In the genomic region with DNA sequence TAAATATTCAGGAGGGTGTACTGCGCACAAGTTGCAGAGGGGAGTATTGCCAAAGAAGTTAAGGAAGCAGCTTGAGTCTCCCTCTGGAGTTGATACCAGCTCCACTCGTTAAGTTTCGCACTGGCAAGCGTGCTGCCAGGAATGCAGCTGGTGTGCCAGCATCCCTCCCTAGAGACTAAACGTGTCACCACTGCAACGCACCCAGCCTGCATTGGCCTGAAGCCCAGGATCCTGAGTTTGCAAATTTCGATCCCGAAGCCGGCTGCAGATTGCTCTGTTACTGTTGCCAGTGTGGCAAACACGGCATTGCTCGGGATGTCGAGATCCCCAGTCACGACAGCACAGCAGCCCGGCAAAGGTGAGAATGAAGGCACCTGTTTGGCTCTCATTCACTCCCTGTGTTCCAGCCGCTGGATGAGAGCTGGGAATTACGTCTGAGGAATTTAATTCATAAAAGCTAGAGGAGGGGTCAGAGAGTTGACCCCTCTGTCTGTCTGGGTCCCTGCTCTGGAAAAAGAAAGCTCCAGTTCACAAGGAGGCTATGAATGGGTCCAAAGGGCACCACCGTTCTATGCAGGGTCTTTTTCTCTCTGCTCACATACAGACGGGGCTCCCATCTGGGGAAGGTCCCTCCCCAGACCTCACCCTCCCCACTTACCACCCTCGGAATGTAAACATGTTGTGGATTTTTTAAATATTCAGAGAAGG, we compare ENCODE assay signal across 8 cellular contexts.
DNase-seq lines count a peak whose midpoint lies in the region; ATAC-seq, FAIRE-seq and TF ChIP-seq lines count a peak whose summit lies in the region.

No MANE protein-coding gene starts in this region.

- H3K36me3 ChIP-seq in ACC112 (ENCODE audit: insufficient read depth, low read length) (peaks cover 34% of the 10 kb centered on the region), keratinocyte (ENCODE audit: control insufficient read depth in 2 of 2, extremely low read depth in 1 of 2, insufficient read depth in 2 of 2, low read length in 2 of 2) (peaks cover 3 to 11% of the 10 kb centered on the region in 2 experiments), stomach smooth muscle (ENCODE audit: control insufficient read depth in 2 of 2, insufficient read depth in 2 of 2, low read length in 2 of 2) (peaks cover 3 to 4% of the 10 kb centered on the region in 2 donors)

- peaks cover 13% of the 10 kb centered on the region for H3K36me3 Mint-ChIP-seq in brain

- H3K27ac Mint-ChIP-seq in brain, result peak overlapping the region; percentile 3 to 84 (median 39)

- in situ Hi-C loops in GM13977 (cut with MboI; ENCODE audit: low pct_unique_long_range_greater_than_20kb, low sequenced_read_pairs, unreplicated experiment), result no loop called here

- H3K4me1 ChIP-seq in ACC112 (ENCODE audit: control insufficient read depth, insufficient read depth, low read length, unreplicated experiment) (peaks cover 68% of the 10 kb centered on the region), keratinocyte (ENCODE audit: control insufficient read depth, extremely low read depth, insufficient read depth, low read length) (peaks cover 40% of the 10 kb centered on the region), stomach smooth muscle (ENCODE audit: control insufficient read depth, insufficient read depth, low read length) (peaks cover 24% of the 10 kb centered on the region)

- no peak for ATAC-seq in HG02981 (IDR thresholded peaks at IDR 0.05; ENCODE audit: unreplicated experiment)

- H3K4me2 ChIP-seq in keratinocyte (ENCODE audit: control insufficient read depth, extremely low read depth, insufficient read depth, low read depth, low read length), result peak overlapping the region; percentile 75

- H4K20me1 ChIP-seq in keratinocyte (ENCODE audit: control insufficient read depth, extremely low read depth, insufficient read depth, low read length), result no peaks in the 10 kb centered on the region

- peaks cover 0 to 7% (median 0%) of the 10 kb centered on the region in 5 experiments for H3K9me3 Mint-ChIP-seq in brain

- peak overlapping the region; percentile 31 to 78 (median 46) for H3K4me3 Mint-ChIP-seq in brain

- H3K79me2 ChIP-seq in ACC112 (ENCODE audit: control insufficient read depth, insufficient read depth, low read length, unreplicated experiment), result peaks cover 77% of the 10 kb centered on the region
- peaks cover 35% of the 10 kb centered on the region for H3K79me2 ChIP-seq in keratinocyte (ENCODE audit: control insufficient read depth, insufficient read depth, low read length)

- no peaks in the 10 kb centered on the region for H3K27me3 Mint-ChIP-seq in brain

- H3K27ac ChIP-seq in ACC112 (ENCODE audit: low read depth, low read length) (peak overlapping the region; percentile 99), keratinocyte (ENCODE audit: control insufficient read depth, insufficient read depth, low read length) (peak overlapping the region; percentile 55), stomach smooth muscle (ENCODE audit: low read length) (peak overlapping the region; percentile 80)

- H2AFZ ChIP-seq in ACC112 (ENCODE audit: low read length, unreplicated experiment) (no peak overlapping the region), keratinocyte (ENCODE audit: control insufficient read depth, low read length) (no peak overlapping the region)

- DNase-seq in NCI-H1048 (lab: John Stamatoyannopoulos, UW) (peak; percentile 3), keratinocyte (ENCODE audit: low read depth, low spot score) (no peak), GM13977 (ENCODE audit: low spot score) (no peak)
- no peak for DNase-seq in activated CD4-positive, alpha-beta T cell treated with anti-CD3 and anti-CD28 coated beads, Interleukin-2, amount 50 U/mL, for 48 hours

- H3K9me3 ChIP-seq in keratinocyte (ENCODE audit: control insufficient read depth, low read depth, low read length) (no peaks in the 10 kb centered on the region), stomach smooth muscle (ENCODE audit: control insufficient read depth in 2 of 2, low read length in 2 of 2) (no peaks in the 10 kb centered on the region)

- peak; percentile 97 for FAIRE-seq in keratinocyte (lab: Jason Lieb, UNC)

- dilution Hi-C loops in keratinocyte (cut with MboI; ENCODE audit: extremely low pct_ligation_motif_present, low sequenced_read_pairs), result no loop called here

- TF ChIP-seq CTCF in brain (conservative IDR thresholded peaks at IDR 0.05), result no peak
- peak; percentile 21 to 48 (median 36) for TF ChIP-seq CTCF in keratinocyte (optimal IDR thresholded peaks at IDR 0.05 in 1 of 3, IDR thresholded peaks at IDR 0.05 in 1 of 3, conservative IDR thresholded peaks at IDR 0.05 in 1 of 3; ENCODE audit: extremely low read depth in 1 of 3, insufficient read depth in 2 of 3, low read length in 3 of 3)
- TF ChIP-seq CTCF in GM13977 (IDR thresholded peaks at IDR 0.05; ENCODE audit: extremely low read depth, insufficient read depth, missing control alignments), result no peak

- H3K9ac ChIP-seq in keratinocyte (ENCODE audit: control insufficient read depth, extremely low read depth, insufficient read depth, low read length) (peak overlapping the region; percentile 63), stomach smooth muscle (ENCODE audit: low read length in 2 of 2) (peak overlapping the region; percentile 49 to 60)

- no peaks in the 10 kb centered on the region for H3K9me1 ChIP-seq in keratinocyte (ENCODE audit: control insufficient read depth, extremely low read depth, insufficient read depth, low read length)

- H3K27me3 ChIP-seq in ACC112 (ENCODE audit: insufficient read depth, low read length) (no peaks in the 10 kb centered on the region), keratinocyte (ENCODE audit: control insufficient read depth, extremely low read depth, insufficient read depth, low read length) (no peaks in the 10 kb centered on the region), stomach smooth muscle (ENCODE audit: control insufficient read depth in 1 of 2, insufficient read depth in 2 of 2, low read length in 2 of 2) (no peaks in the 10 kb centered on the region)

- peaks cover 72% of the 10 kb centered on the region for H3K4me1 Mint-ChIP-seq in brain

- H3K4me3 ChIP-seq in ACC112 (ENCODE audit: low read depth, low read length) (peak overlapping the region; percentile 71), keratinocyte (ENCODE audit: control insufficient read depth in 2 of 3, extremely low read depth in 1 of 3, insufficient read depth in 2 of 3, low read depth in 1 of 3, low read length in 3 of 3) (peak overlapping the region in 2 of 3 experiments; percentile 2 to 9), stomach smooth muscle (ENCODE audit: low read length in 2 of 2) (peak overlapping the region; percentile 23 to 71)

Comparison
In these comparisons a context has a peak if more than half of its experiments do, and no peak if none do; other contexts are left out.
1. H3K4me3 ChIP-seq: peak in every context shown above with its lines; median percentile 71 in ACC112; 47 in stomach smooth muscle; 6 in keratinocyte.
2. CTCF ChIP-seq: peak in keratinocyte (3 of 3); none in brain (0 of 2) and GM13977 (single experiment).
3. Peak in every context shown above with its lines, with median percentiles within 50 percentile points of each other: H3K27ac ChIP-seq.